Comparison of ENCODE assay signal across 11 cellular contexts in genomic region chr6:136764522-136764993, GRCh38. TPM values are rescaled to one million over a fixed set of nuclear protein-coding genes. Genes with fewer than 3 reads are reported as not detected.
DNase-seq lines count a peak whose midpoint lies in the region; ATAC-seq and TF ChIP-seq lines count a peak whose summit lies in the region.
"Had no signal": no experiment of that assay in that cellular context is flagged by ENCODE, and none has a peak within 500 bp of the region (broad histone marks: within the 10 kb centered on the region; RNA-seq: fewer than 3 reads in every experiment).

No MANE protein-coding gene starts in this region.

- H3K27ac Mint-ChIP-seq in activated CD8-positive, alpha-beta memory T cell treated with anti-CD3 and anti-CD28 coated beads, Interleukin-2, amount 10 ng/mL, durations not matched to agents 7 days and 5 days, result peak overlapping the region; percentile 64
- H3K27ac Mint-ChIP-seq in type B pancreatic cell, result no peak overlapping the region

- no peak for DNase-seq in activated CD8-positive, alpha-beta memory T cell treated with anti-CD3 and anti-CD28 coated beads, Interleukin-2, amount 10 ng/mL, durations not matched to agents 7 days and 5 days
- DNase-seq in activated CD8-positive, alpha-beta memory T cell treated with anti-CD3 and anti-CD28 coated beads for 24 hours, result no peak
- no peak for DNase-seq in stimulated activated naive CD8-positive, alpha-beta T cell treated with anti-CD3 and anti-CD28 coated beads, Interleukin-15, Interleukin-2, amounts not matched to agents 100 U/mL and 50 U/mL, for 24 hours
- DNase-seq in HuH-7.5 (ENCODE audit: low spot score), result no peak
- DNase-seq in NCI-H187 (lab: John Stamatoyannopoulos, UW), result no peak
- no peak for DNase-seq in type B pancreatic cell (ENCODE audit: extremely low spot score, unreplicated experiment)
- DNase-seq: ACHN; activated CD4-positive, CD25-positive, alpha-beta regulatory T cell treated with anti-CD3 and anti-CD28 coated beads, Interleukin-2, amount 50 U/mL, for 72 hours had no signal

- H3F3A ChIP-seq in OCI-LY1 (ENCODE audit: insufficient read depth, low read length), result 0 out of 2 replicates have a peak, but pooled peaks cover 5% of the 10 kb centered on the region

- no peaks in the 10 kb centered on the region for H3K27me3 Mint-ChIP-seq in activated CD8-positive, alpha-beta memory T cell treated with anti-CD3 and anti-CD28 coated beads, Interleukin-2, amount 10 ng/mL, durations not matched to agents 7 days and 5 days
- H3K27me3 Mint-ChIP-seq in type B pancreatic cell, result no peaks in the 10 kb centered on the region

- ATAC-seq in activated CD8-positive, alpha-beta memory T cell treated with anti-CD3 and anti-CD28 coated beads, Interleukin-2, amount 10 ng/mL, durations not matched to agents 7 days and 5 days, result peak; percentile 58
- ATAC-seq in HG02852 (IDR thresholded peaks at IDR 0.05; ENCODE audit: unreplicated experiment), result peak; percentile 48
- peak; percentile 25 for ATAC-seq in stimulated activated naive CD8-positive, alpha-beta T cell treated with anti-CD3 and anti-CD28 coated beads, Interleukin-15, Interleukin-2, amounts not matched to agents 100 U/mL and 50 U/mL, for 24 hours

- CTCF ChIA-PET in activated CD8-positive, alpha-beta memory T cell treated with anti-CD3 and anti-CD28 coated beads, Interleukin-2, amount 10 ng/mL, durations not matched to agents 7 days and 5 days (lab: Charles Lee), result interaction anchor here (1.1 to 6.9 kb wide), 4 partner anchors 9 to 121 kb away, joined by 3 to 102 read pairs (median 24); partner anchors contain the start of gene MAP3K5

- peaks cover 73% of the 10 kb centered on the region for H3K4me1 Mint-ChIP-seq in activated CD8-positive, alpha-beta memory T cell treated with anti-CD3 and anti-CD28 coated beads, Interleukin-2, amount 10 ng/mL, durations not matched to agents 7 days and 5 days
- H3K4me1 Mint-ChIP-seq in type B pancreatic cell (ENCODE audit: unreplicated experiment), result peaks cover 17% of the 10 kb centered on the region

- peak overlapping the region; percentile 92 for H3K27ac ChIP-seq in OCI-LY1 (ENCODE audit: low read depth, low read length, poor library complexity, severe bottlenecking)

- no peaks in the 10 kb centered on the region for H4K20me1 ChIP-seq in OCI-LY1 (ENCODE audit: insufficient read depth, low read length)

- peak overlapping the region; percentile 7; the same call in 1 of the 2 replicates for H3K9ac ChIP-seq in OCI-LY1 (ENCODE audit: low read length)

- H3K79me2 ChIP-seq in OCI-LY1 (ENCODE audit: insufficient read depth, low read length), result peaks cover 20% of the 10 kb centered on the region

- H3K36me3 ChIP-seq in OCI-LY1 (ENCODE audit: insufficient read depth, low read length), result no peaks in the 10 kb centered on the region

- no peak overlapping the region for H2AFZ ChIP-seq in OCI-LY1 (ENCODE audit: low read length)

- no peaks in the 10 kb centered on the region for H3K9me3 Mint-ChIP-seq in activated CD8-positive, alpha-beta memory T cell treated with anti-CD3 and anti-CD28 coated beads, Interleukin-2, amount 10 ng/mL, durations not matched to agents 7 days and 5 days (ENCODE audit: low read depth)
- H3K9me3 Mint-ChIP-seq in type B pancreatic cell, result peaks cover 4% of the 10 kb centered on the region
- H3K9me3 Mint-ChIP-seq: neural crest cell had no signal

- TF ChIP-seq CTCF in OCI-LY1 (IDR thresholded peaks at IDR 0.05; ENCODE audit: low read length) (no peak), type B pancreatic cell (conservative IDR thresholded peaks at IDR 0.05) (no peak)

- H3K9me2 ChIP-seq in OCI-LY1 (ENCODE audit: low read depth, low read length), result no peaks in the 10 kb centered on the region

- peak overlapping the region; percentile 1 for H3K4me3 ChIP-seq in OCI-LY1 (ENCODE audit: low read depth, low read length, poor library complexity, severe bottlenecking)

- peaks cover 2% of the 10 kb centered on the region for H3K36me3 Mint-ChIP-seq in activated CD8-positive, alpha-beta memory T cell treated with anti-CD3 and anti-CD28 coated beads, Interleukin-2, amount 10 ng/mL, durations not matched to agents 7 days and 5 days
- H3K36me3 Mint-ChIP-seq in type B pancreatic cell, result no peaks in the 10 kb centered on the region

- H3K4me2 ChIP-seq in OCI-LY1 (ENCODE audit: low read length), result peak overlapping the region; percentile 45

- H3K4me1 ChIP-seq in OCI-LY1 (ENCODE audit: insufficient read depth, low read length, severe bottlenecking), result peaks cover 72% of the 10 kb centered on the region

- no peaks in the 10 kb centered on the region for H3K9me3 ChIP-seq in OCI-LY1 (ENCODE audit: low read length)

- H3K4me3 Mint-ChIP-seq in activated CD8-positive, alpha-beta memory T cell treated with anti-CD3 and anti-CD28 coated beads, Interleukin-2, amount 10 ng/mL, durations not matched to agents 7 days and 5 days, result peak overlapping the region; percentile 12
- no peak overlapping the region for H3K4me3 Mint-ChIP-seq in type B pancreatic cell
- H3K4me3 Mint-ChIP-seq: neural crest cell had no signal

- H3K27me3 ChIP-seq in OCI-LY1 (ENCODE audit: insufficient read depth, low read length), result no peaks in the 10 kb centered on the region

RNA-seq across cellular contexts. Expression of gene MAP3K5, which starts 27.7 kb away (rescaled TPM):
- total RNA-seq in activated CD8-positive, alpha-beta memory T cell treated with anti-CD3 and anti-CD28 coated beads, Interleukin-2, amount 10 ng/mL, durations not matched to agents 7 days and 5 days, result 10 to 100 TPM; 18.3 to 21.7 TPM
- total RNA-seq in type B pancreatic cell (ENCODE audit: low replicate concordance), result 4.7 and 9.9 TPM in 2 replicates

RNA-seq across cellular contexts. Expression of gene PEX7, which starts 57.8 kb away (rescaled TPM):
- 1 to 10 TPM; 3.5 TPM for total RNA-seq in activated CD8-positive, alpha-beta memory T cell treated with anti-CD3 and anti-CD28 coated beads, Interleukin-2, amount 10 ng/mL, durations not matched to agents 7 days and 5 days
- 5.4 and 7.1 TPM in 2 replicates for total RNA-seq in type B pancreatic cell (ENCODE audit: low replicate concordance)
